Comparison of ENCODE assay signal across 8 cellular contexts in genomic region chr17:3659541-3660111, GRCh38. TPM values are rescaled to one million over a fixed set of nuclear protein-coding genes. Genes with fewer than 3 reads are reported as not detected.
DNase-seq lines count a peak whose midpoint lies in the region; ATAC-seq and TF ChIP-seq lines count a peak whose summit lies in the region.

No MANE protein-coding gene starts in this region.

- TF ChIP-seq CTCF in WI38 (IDR thresholded peaks at IDR 0.05; ENCODE audit: low read depth, low read length): peak; percentile 4; the same call in 1 of the 2 replicates
- TF ChIP-seq CTCF in gastroesophageal sphincter (IDR thresholded peaks at IDR 0.05): peak in 3 of 4 experiments; percentile 10 to 55 (median 50)
- TF ChIP-seq CTCF in prostate gland (IDR thresholded peaks at IDR 0.05): peak in 1 of 4 experiments; percentile 12

- no peaks in the 10 kb centered on the region for H3K27me3 Mint-ChIP-seq in activated CD4-positive, alpha-beta T cell treated with anti-CD3 and anti-CD28 coated beads, Interleukin-2, amount 10 ng/mL, durations not matched to agents 24 days and 14 days

- H3K27me3 ChIP-seq in gastroesophageal sphincter (no peaks in the 10 kb centered on the region), prostate gland (replicated peaks; ENCODE audit: insufficient read depth) (no peaks in the 10 kb centered on the region)

- 37% methylated on average over 2 of the region's 22 CpGs; no CpG with 5 or more reads in 1 of the 2 donors for WGBS in gastroesophageal sphincter (ENCODE audit: low coverage in 1 of 2), 2 donors
- WGBS in prostate gland: 39% methylated on average over 22 of the region's 22 CpGs

- H3K36me3 Mint-ChIP-seq in activated CD4-positive, alpha-beta T cell treated with anti-CD3 and anti-CD28 coated beads, Interleukin-2, amount 10 ng/mL, durations not matched to agents 24 days and 14 days (ENCODE audit: low read depth): peaks cover 6% of the 10 kb centered on the region

- peak; percentile 81 for DNase-seq in COLO829 (ENCODE audit: low spot score)
- DNase-seq in prostate gland (ENCODE audit: low spot score): peak; percentile 62
- no peak for DNase-seq in activated CD4-positive, alpha-beta T cell treated with anti-CD3 and anti-CD28 coated beads, Interleukin-2, amount 10 ng/mL, durations not matched to agents 24 days and 14 days
- DNase-seq in activated CD4-positive, alpha-beta T cell treated with anti-CD3 and anti-CD28 coated beads, Interleukin-2, amount 50 U/mL, for 48 hours: no peak

- H3K9me3 Mint-ChIP-seq in activated CD4-positive, alpha-beta T cell treated with anti-CD3 and anti-CD28 coated beads, Interleukin-2, amount 10 ng/mL, durations not matched to agents 24 days and 14 days: no peaks in the 10 kb centered on the region

- no peak for TF ChIP-seq EP300 in gastroesophageal sphincter (IDR thresholded peaks at IDR 0.05)

- H3K4me1 Mint-ChIP-seq in activated CD4-positive, alpha-beta T cell treated with anti-CD3 and anti-CD28 coated beads, Interleukin-2, amount 10 ng/mL, durations not matched to agents 24 days and 14 days: no peaks in the 10 kb centered on the region

- H3K4me3 ChIP-seq in WI38 (ENCODE audit: low read depth, low read length) (no peak overlapping the region), gastroesophageal sphincter (no peak overlapping the region), prostate gland (no peak overlapping the region)

- H3K27ac ChIP-seq in gastroesophageal sphincter (peak overlapping the region; percentile 51 to 89 (median 76)), prostate gland (peak overlapping the region; percentile 71 to 79)

- ATAC-seq in gastroesophageal sphincter (peak; percentile 78), GM21447 (IDR thresholded peaks at IDR 0.05; ENCODE audit: unreplicated experiment) (no peak), HG03342 (IDR thresholded peaks at IDR 0.05; ENCODE audit: unreplicated experiment) (no peak)

- H3K36me3 ChIP-seq in gastroesophageal sphincter (peaks cover 0 to 61% of the 10 kb centered on the region in 2 donors), prostate gland (peaks cover 0 to 6% of the 10 kb centered on the region in 2 donors)

- intact Hi-C loops in prostate gland (cut with DNase I): no loop called here
- intact Hi-C loops in activated CD4-positive, alpha-beta T cell treated with anti-CD3 and anti-CD28 coated beads, Interleukin-2, amount 10 ng/mL, durations not matched to agents 24 days and 14 days (cut with micrococcal nuclease): no loop called here

- H3K27ac Mint-ChIP-seq in activated CD4-positive, alpha-beta T cell treated with anti-CD3 and anti-CD28 coated beads, Interleukin-2, amount 10 ng/mL, durations not matched to agents 24 days and 14 days: no peak overlapping the region

- no peak for TF ChIP-seq POLR2A in gastroesophageal sphincter (IDR thresholded peaks at IDR 0.05)
- peak; percentile 22 for TF ChIP-seq POLR2A in prostate gland (IDR thresholded peaks at IDR 0.05)

- peaks cover 0 to 34% (median 19%) of the 10 kb centered on the region in 3 donors for H3K4me1 ChIP-seq in gastroesophageal sphincter
- H3K4me1 ChIP-seq in prostate gland (replicated peaks): no peaks in the 10 kb centered on the region

- no peak overlapping the region for H3K4me3 Mint-ChIP-seq in activated CD4-positive, alpha-beta T cell treated with anti-CD3 and anti-CD28 coated beads, Interleukin-2, amount 10 ng/mL, durations not matched to agents 24 days and 14 days

- no peaks in the 10 kb centered on the region for H3K9me3 ChIP-seq in gastroesophageal sphincter
- H3K9me3 ChIP-seq in prostate gland: no peaks in the 10 kb centered on the region

RNA-seq across cellular contexts. Expression of gene TAX1BP3, which starts 8.8 kb away (rescaled TPM):
- 100 to 1,000 TPM in 2 of 4 donors, 10 to 100 TPM in 2; 98.5 to 172 (median 109) TPM for total RNA-seq in gastroesophageal sphincter
- 100 to 1,000 TPM; 171 to 270 TPM for total RNA-seq in prostate gland
- total RNA-seq in activated CD4-positive, alpha-beta T cell treated with anti-CD3 and anti-CD28 coated beads, Interleukin-2, amount 10 ng/mL, durations not matched to agents 24 days and 14 days: 28.7 and 29.0 TPM in 2 replicates

RNA-seq across cellular contexts. Expression of gene EMC6, which starts 9.0 kb away (rescaled TPM):
- total RNA-seq in gastroesophageal sphincter (10 to 100 TPM in 3 of 4 donors, 1 to 10 TPM in 1; 8.5 to 25.3 (median 13.8) TPM), prostate gland (10 to 100 TPM; 12.7 to 31.8 TPM)
- 69.4 and 70.5 TPM in 2 replicates for total RNA-seq in activated CD4-positive, alpha-beta T cell treated with anti-CD3 and anti-CD28 coated beads, Interleukin-2, amount 10 ng/mL, durations not matched to agents 24 days and 14 days

RNA-seq across cellular contexts. Expression of gene CTNS, which starts 23.1 kb away (rescaled TPM):
- 10 to 100 TPM; 14.8 to 20.5 (median 17.8) TPM for total RNA-seq in gastroesophageal sphincter
- 10 to 100 TPM; 26.9 to 51.2 TPM for total RNA-seq in prostate gland
- total RNA-seq in activated CD4-positive, alpha-beta T cell treated with anti-CD3 and anti-CD28 coated beads, Interleukin-2, amount 10 ng/mL, durations not matched to agents 24 days and 14 days: 46.7 and 48.1 TPM in 2 replicates

RNA-seq across cellular contexts. Expression of gene SHPK, which starts 23.6 kb away (rescaled TPM):
- total RNA-seq in gastroesophageal sphincter: 10 to 100 TPM in 2 of 4 donors, 1 to 10 TPM in 2; 5.9 to 11.1 (median 9.8) TPM
- total RNA-seq in prostate gland: 10 to 100 TPM; 13.6 to 25.5 TPM
- 20.6 and 21.2 TPM in 2 replicates for total RNA-seq in activated CD4-positive, alpha-beta T cell treated with anti-CD3 and anti-CD28 coated beads, Interleukin-2, amount 10 ng/mL, durations not matched to agents 24 days and 14 days

RNA-seq across cellular contexts. Expression of gene P2RX5, which starts 36.3 kb away (rescaled TPM):
- 1 to 10 TPM in 1 of 4 donors, under 1 TPM in 1, not detected in 2; 0.96 to 2.0 TPM for total RNA-seq in gastroesophageal sphincter
- total RNA-seq in prostate gland: 1 to 10 TPM in 1 of 2 donors, not detected in 1; 6.3 TPM
- total RNA-seq in activated CD4-positive, alpha-beta T cell treated with anti-CD3 and anti-CD28 coated beads, Interleukin-2, amount 10 ng/mL, durations not matched to agents 24 days and 14 days: 92.3 and 92.8 TPM in 2 replicates

Comparison
In these comparisons a context has a peak if more than half of its experiments do, and no peak if none do; other contexts are left out.
1. DNase-seq: peak in COLO829 (single experiment) and prostate gland (single experiment); none in activated CD4-positive, alpha-beta T cell treated with anti-CD3 and anti-CD28 coated beads, Interleukin-2, amount 10 ng/mL, durations not matched to agents 24 days and 14 days (single experiment) and activated CD4-positive, alpha-beta T cell treated with anti-CD3 and anti-CD28 coated beads, Interleukin-2, amount 50 U/mL, for 48 hours (0 of 2).